ENCODE assay signal across 21 cellular contexts in genomic region chr12:3797649-3798048, GRCh38. TPM values are rescaled to one million over a fixed set of nuclear protein-coding genes. Genes with fewer than 3 reads are reported as not detected.
A peak's percentile ranks its signal among the peaks of the same experiment; 100 is the strongest.
DNase-seq lines count a peak whose midpoint lies in the region; ATAC-seq and TF ChIP-seq lines count a peak whose summit lies in the region.
"Had no signal": no experiment of that assay in that cellular context is flagged by ENCODE, and none has a peak within 500 bp of the region (broad histone marks: within the 10 kb centered on the region; RNA-seq: fewer than 3 reads in every experiment).

No MANE protein-coding gene starts in this region.

- H3K4me3 Mint-ChIP-seq in HFFc6: no peak overlapping the region
- H3K4me3 Mint-ChIP-seq in WTC11: no peak overlapping the region
- H3K4me3 Mint-ChIP-seq in nephron progenitor cell: peak overlapping the region; percentile 21
- H3K4me3 Mint-ChIP-seq: activated T-cell treated with anti-CD3 and anti-CD28 coated beads, Interleukin-2, amount 50 U/mL, for 72 hours had no signal

- POLR2A ChIA-PET in WTC11 (lab: Charles Lee): no interaction called here

- H3K4me3 ChIP-seq in dorsolateral prefrontal cortex: no peak overlapping the region
- H3K4me3 ChIP-seq: GM12878, lung, SJSA1 had no signal

- DNase-seq in DMS 273 (lab: John Stamatoyannopoulos, UW; ENCODE audit: unreplicated experiment): peak; percentile 3
- no peak for DNase-seq in DMS 273 treated with DMSO at 0.1 percent for 48 hours (lab: John Stamatoyannopoulos, UW)
- DNase-seq in HFFc6: no peak
- DNase-seq in WTC11 (ENCODE audit: low spot score): no peak
- DNase-seq in nephron progenitor cell: no peak
- DNase-seq in effector CD8-positive, alpha-beta T cell (lab: John Stamatoyannopoulos, UW): no peak
- DNase-seq in dorsolateral prefrontal cortex: no peak
- DNase-seq: activated CD4-positive, alpha-beta T cell treated with anti-CD3 and anti-CD28 coated beads, Interleukin-2, amount 50 U/mL, for 4 hours; activated T-cell treated with anti-CD3 and anti-CD28 coated beads, Interleukin-2, amount 50 U/mL, for 72 hours; cerebellar nuclear complex; EL; NCI-H1105 treated with DMSO at 0.1 percent for 48 hours; right cardiac atrium; stimulated activated CD4-positive, alpha-beta T cell treated with anti-CD3 and anti-CD28 coated beads, Interleukin-1b, Interleukin-23, amount 100 ng/mL, for 48 hours; T1000 had no signal

- intact Hi-C loops in dorsolateral prefrontal cortex (cut with DNase I): no loop called here

- TF ChIP-seq CTCF in HFFc6 (IDR thresholded peaks at IDR 0.05) (peak; percentile 36; the same call in 1 of the 2 replicates), WTC11 (IDR thresholded peaks at IDR 0.05) (no peak), nephron progenitor cell (IDR thresholded peaks at IDR 0.05) (no peak), dorsolateral prefrontal cortex (IDR thresholded peaks at IDR 0.05 in 54 of 56, conservative IDR thresholded peaks at IDR 0.05 in 2 of 56; ENCODE audit: low read depth in 1 of 56, partially characterized antibody in 56 of 56) (no peak)

- H3K27ac ChIP-seq in dorsolateral prefrontal cortex: no peak overlapping the region
- H3K27ac ChIP-seq: 22Rv1, C4-2B, SJSA1 had no signal

- CTCF ChIA-PET in WTC11 (lab: Charles Lee): interaction anchor here (1.2 kb wide), 1 partner anchor 497 kb away, joined by 3 read pairs; no protein-coding TSS in a partner anchor

- peak; percentile 76 for ATAC-seq in WTC11
- no peak for ATAC-seq in GM19324 (IDR thresholded peaks at IDR 0.05; ENCODE audit: low FRiP score, unreplicated experiment)
- ATAC-seq: activated T-cell treated with anti-CD3 and anti-CD28 coated beads, Interleukin-2, amount 50 U/mL, for 72 hours; GM12878; right cardiac atrium had no signal

- H3K36me3 Mint-ChIP-seq in HFFc6 (ENCODE audit: low read depth) (no peaks in the 10 kb centered on the region), WTC11 (peaks cover 13% of the 10 kb centered on the region), nephron progenitor cell (ENCODE audit: low read depth) (peaks cover 13% of the 10 kb centered on the region)

- H3K9me3 Mint-ChIP-seq in HFFc6 (no peaks in the 10 kb centered on the region), WTC11 (peaks cover 8% of the 10 kb centered on the region), nephron progenitor cell (peaks cover 5% of the 10 kb centered on the region)
- H3K9me3 Mint-ChIP-seq: activated T-cell treated with anti-CD3 and anti-CD28 coated beads, Interleukin-2, amount 50 U/mL, for 72 hours had no signal

- H3K4me1 Mint-ChIP-seq in HFFc6 (ENCODE audit: low read depth) (peaks cover 5% of the 10 kb centered on the region), WTC11 (peaks cover 22% of the 10 kb centered on the region), nephron progenitor cell (peaks cover 75% of the 10 kb centered on the region)

- no peaks in the 10 kb centered on the region for H3K27me3 ChIP-seq in dorsolateral prefrontal cortex
- H3K27me3 ChIP-seq: SJSA1 had no signal

- H3K27ac Mint-ChIP-seq in HFFc6 (no peak overlapping the region), WTC11 (no peak overlapping the region), nephron progenitor cell (no peak overlapping the region)
- H3K27ac Mint-ChIP-seq: activated T-cell treated with anti-CD3 and anti-CD28 coated beads, Interleukin-2, amount 50 U/mL, for 72 hours had no signal

- H3K27me3 Mint-ChIP-seq in HFFc6 (ENCODE audit: insufficient read depth): peaks cover 7% of the 10 kb centered on the region
- H3K27me3 Mint-ChIP-seq in WTC11 (ENCODE audit: low read depth): no peaks in the 10 kb centered on the region
- peaks cover 4% of the 10 kb centered on the region for H3K27me3 Mint-ChIP-seq in nephron progenitor cell (ENCODE audit: low read depth, poor library complexity)

TF ChIP-seq in WTC11, 78 proteins besides CTCF, POLR2A, EP300 and RAD21 (continues in another document):
- TF ChIP-seq ATF1 (CRISPR knock-in tag; IDR thresholded peaks at IDR 0.05) (no peak), NFATC4 (CRISPR knock-in tag; IDR thresholded peaks at IDR 0.05) (no peak), NFYB (CRISPR knock-in tag; conservative IDR thresholded peaks at IDR 0.05; ENCODE audit: low read depth) (no peak), EMX1 (CRISPR knock-in tag; IDR thresholded peaks at IDR 0.05) (no peak), USF1 (CRISPR knock-in tag; IDR thresholded peaks at IDR 0.05) (no peak), ZSCAN18 (CRISPR knock-in tag; IDR thresholded peaks at IDR 0.05) (no peak), GABPB1 (CRISPR knock-in tag; IDR thresholded peaks at IDR 0.05) (no peak), CREB1 (CRISPR knock-in tag; IDR thresholded peaks at IDR 0.05) (no peak), CBFB (CRISPR knock-in tag; IDR thresholded peaks at IDR 0.05; ENCODE audit: low read depth) (no peak)
- TF ChIP-seq, protein P1, sequence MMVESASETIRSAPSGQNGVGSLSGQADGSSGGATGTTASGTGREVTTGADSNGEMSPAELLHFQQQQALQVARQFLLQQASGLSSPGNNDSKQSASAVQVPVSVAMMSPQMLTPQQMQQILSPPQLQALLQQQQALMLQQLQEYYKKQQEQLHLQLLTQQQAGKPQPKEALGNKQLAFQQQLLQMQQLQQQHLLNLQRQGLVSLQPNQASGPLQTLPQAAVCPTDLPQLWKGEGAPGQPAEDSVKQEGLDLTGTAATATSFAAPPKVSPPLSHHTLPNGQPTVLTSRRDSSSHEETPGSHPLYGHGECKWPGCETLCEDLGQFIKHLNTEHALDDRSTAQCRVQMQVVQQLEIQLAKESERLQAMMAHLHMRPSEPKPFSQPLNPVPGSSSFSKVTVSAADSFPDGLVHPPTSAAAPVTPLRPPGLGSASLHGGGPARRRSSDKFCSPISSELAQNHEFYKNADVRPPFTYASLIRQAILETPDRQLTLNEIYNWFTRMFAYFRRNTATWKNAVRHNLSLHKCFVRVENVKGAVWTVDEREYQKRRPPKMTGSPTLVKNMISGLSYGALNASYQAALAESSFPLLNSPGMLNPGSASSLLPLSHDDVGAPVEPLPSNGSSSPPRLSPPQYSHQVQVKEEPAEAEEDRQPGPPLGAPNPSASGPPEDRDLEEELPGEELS (CRISPR knock-in tag; IDR thresholded peaks at IDR 0.05): no peak
- TF ChIP-seq, protein P2, sequence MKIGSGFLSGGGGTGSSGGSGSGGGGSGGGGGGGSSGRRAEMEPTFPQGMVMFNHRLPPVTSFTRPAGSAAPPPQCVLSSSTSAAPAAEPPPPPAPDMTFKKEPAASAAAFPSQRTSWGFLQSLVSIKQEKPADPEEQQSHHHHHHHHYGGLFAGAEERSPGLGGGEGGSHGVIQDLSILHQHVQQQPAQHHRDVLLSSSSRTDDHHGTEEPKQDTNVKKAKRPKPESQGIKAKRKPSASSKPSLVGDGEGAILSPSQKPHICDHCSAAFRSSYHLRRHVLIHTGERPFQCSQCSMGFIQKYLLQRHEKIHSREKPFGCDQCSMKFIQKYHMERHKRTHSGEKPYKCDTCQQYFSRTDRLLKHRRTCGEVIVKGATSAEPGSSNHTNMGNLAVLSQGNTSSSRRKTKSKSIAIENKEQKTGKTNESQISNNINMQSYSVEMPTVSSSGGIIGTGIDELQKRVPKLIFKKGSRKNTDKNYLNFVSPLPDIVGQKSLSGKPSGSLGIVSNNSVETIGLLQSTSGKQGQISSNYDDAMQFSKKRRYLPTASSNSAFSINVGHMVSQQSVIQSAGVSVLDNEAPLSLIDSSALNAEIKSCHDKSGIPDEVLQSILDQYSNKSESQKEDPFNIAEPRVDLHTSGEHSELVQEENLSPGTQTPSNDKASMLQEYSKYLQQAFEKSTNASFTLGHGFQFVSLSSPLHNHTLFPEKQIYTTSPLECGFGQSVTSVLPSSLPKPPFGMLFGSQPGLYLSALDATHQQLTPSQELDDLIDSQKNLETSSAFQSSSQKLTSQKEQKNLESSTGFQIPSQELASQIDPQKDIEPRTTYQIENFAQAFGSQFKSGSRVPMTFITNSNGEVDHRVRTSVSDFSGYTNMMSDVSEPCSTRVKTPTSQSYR (CRISPR knock-in tag; IDR thresholded peaks at IDR 0.05): no peak

RNA-seq across cellular contexts. Expression of gene CRACR2A, which starts 44.7 kb away (rescaled TPM):
- under 1 TPM; 0.13 to 0.37 (median 0.18) TPM for total RNA-seq in HFFc6 (2021; fragmentation: NEBNext Ultra II Directional; extraction: Animal tissue kit (Norgen Biotek cat#: 25700))
- 2.4 to 2.6 TPM (median 2.5 TPM) in 3 replicates for total RNA-seq in WTC11 (2021)
- 1 to 10 TPM; 1.1 to 5.7 (median 2.6) TPM for total RNA-seq in dorsolateral prefrontal cortex
